1 cellular context compared by ENCODE assay signal in the genomic region with DNA sequence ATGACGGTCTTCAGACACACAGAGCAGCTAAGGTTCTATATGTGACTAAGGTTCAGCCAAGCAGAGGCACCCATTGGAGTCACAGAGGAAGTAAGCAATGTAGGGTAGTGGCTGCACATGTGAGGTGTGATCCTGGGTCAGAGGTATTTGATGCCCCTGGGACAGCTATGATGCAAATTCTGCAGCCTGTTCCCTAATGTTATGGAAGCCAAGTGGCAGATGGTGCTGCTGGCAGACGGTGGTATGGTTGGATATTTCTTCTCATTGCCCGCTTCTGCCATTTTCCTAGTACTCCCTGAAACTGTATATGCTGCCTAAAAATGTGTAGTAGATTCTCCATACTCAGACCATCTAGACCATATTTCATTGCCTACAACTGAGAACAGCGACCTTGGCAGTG.
TF ChIP-seq lines count a peak whose summit lies in the region.

No MANE protein-coding gene starts in this region.

TF ChIP-seq in H1, 55 proteins besides CTCF, POLR2A, EP300 and RAD21 (continued from another document):
- TF ChIP-seq CHD7 (IDR thresholded peaks at IDR 0.05; ENCODE audit: insufficient replicate concordance, low read length): no peak
- TF ChIP-seq RFX5 (IDR thresholded peaks at IDR 0.05; ENCODE audit: borderline replicate concordance, low read depth, low read length): no peak
- no peak for TF ChIP-seq CHD2 (IDR thresholded peaks at IDR 0.05; ENCODE audit: low read length)
- TF ChIP-seq SIX5 (IDR thresholded peaks at IDR 0.05; ENCODE audit: low read depth, low read length): no peak
- no peak for TF ChIP-seq POU5F1 (IDR thresholded peaks at IDR 0.05; ENCODE audit: low read depth, low read length)
- TF ChIP-seq SP1 (IDR thresholded peaks at IDR 0.05; ENCODE audit: low read depth, low read length): no peak
